8 cellular contexts compared by ENCODE assay signal in genomic region chr16:56729736-56730662, GRCh38. TPM values are rescaled to one million over a fixed set of nuclear protein-coding genes. Genes with fewer than 3 reads are reported as not detected.
DNase-seq lines count a peak whose midpoint lies in the region; TF ChIP-seq lines count a peak whose summit lies in the region.

TSS of gene NUP93 (plus strand) at chr16:56730129. CDS start at chr16:56748248, 18,119 bp downstream.

- peak within 1 kb of the TSS; percentile 99 for H3K4me3 ChIP-seq in HFF-Myc (replicated peaks; ENCODE audit: low read depth, low read length)
- H3K4me3 ChIP-seq in NB4 (ENCODE audit: low read depth, low read length) = peak within 1 kb of the TSS; percentile 96

- CTCF ChIA-PET in activated naive CD4-positive, alpha-beta T cell treated with anti-CD3 and anti-CD28 coated beads for 36 hours (lab: Charles Lee) = no interaction called here

- H3K9me3 Mint-ChIP-seq in activated naive CD4-positive, alpha-beta T cell treated with anti-CD3 and anti-CD28 coated beads for 36 hours = no peaks in the 10 kb centered on the region

- H3K4me3 Mint-ChIP-seq in activated naive CD4-positive, alpha-beta T cell treated with anti-CD3 and anti-CD28 coated beads for 36 hours = no peak within 1 kb of the TSS

- peak; percentile 98 for DNase-seq in GM03348 (ENCODE audit: low spot score)
- DNase-seq in HFF-Myc (ENCODE audit: extremely low read depth, low read depth) = peak; percentile 65
- DNase-seq in NB4 (ENCODE audit: low read depth) = peak; percentile 97
- DNase-seq in SK-N-DZ (ENCODE audit: low spot score) = peak; percentile 91
- peak; percentile 94 for DNase-seq in activated naive CD4-positive, alpha-beta T cell treated with anti-CD3 and anti-CD28 coated beads for 36 hours
- peak; percentile 93 for DNase-seq in germinal center (ENCODE audit: low spot score)
- peak in 55 of 56 donors; percentile 37 to 94 (median 87) for DNase-seq in nucleus accumbens (lab: John Stamatoyannopoulos, UW)
- DNase-seq in superior temporal gyrus (ENCODE audit: extremely low spot score) = peak; percentile 94

- peaks cover 14% of the 10 kb centered on the region for H3K4me1 Mint-ChIP-seq in activated naive CD4-positive, alpha-beta T cell treated with anti-CD3 and anti-CD28 coated beads for 36 hours (ENCODE audit: low read depth)

- peak within 1 kb of the TSS; percentile 78 for H3K27ac Mint-ChIP-seq in activated naive CD4-positive, alpha-beta T cell treated with anti-CD3 and anti-CD28 coated beads for 36 hours

- no peaks in the 10 kb centered on the region for H3K36me3 Mint-ChIP-seq in activated naive CD4-positive, alpha-beta T cell treated with anti-CD3 and anti-CD28 coated beads for 36 hours (ENCODE audit: low read depth)

- no peaks in the 10 kb centered on the region for H3K27me3 Mint-ChIP-seq in activated naive CD4-positive, alpha-beta T cell treated with anti-CD3 and anti-CD28 coated beads for 36 hours (ENCODE audit: low read depth)

- TF ChIP-seq POLR2A in NB4 (IDR thresholded peaks at IDR 0.05; ENCODE audit: extremely low read depth, insufficient read length) = peak; percentile 83

- TF ChIP-seq CTCF in HFF-Myc (IDR thresholded peaks at IDR 0.05; ENCODE audit: low read depth, low read length, missing control alignments) (no peak), NB4 (IDR thresholded peaks at IDR 0.05; ENCODE audit: low read depth, low read length) (no peak)

- intact Hi-C loops in activated naive CD4-positive, alpha-beta T cell treated with anti-CD3 and anti-CD28 coated beads for 36 hours (cut with micrococcal nuclease) = loop anchor here (1.0 to 10.0 kb wide), 6 partner anchors 48 to 535 kb away; partner anchors contain the start of genes BBS2, GNAO1, HERPUD1 and MT1X

RNA-seq across cellular contexts. Expression of gene NUP93, which starts in this region (rescaled TPM):
- polyA plus RNA-seq in SK-N-DZ (2014; cell fraction: cytosol; rRNA removed) = 105 and 106 TPM in 2 replicates
- polyA plus RNA-seq in SK-N-DZ (2014; cell fraction: nucleus; rRNA removed) = 100 and 125 TPM in 2 replicates
- 100 to 1,000 TPM; 161 to 172 TPM for total RNA-seq in activated naive CD4-positive, alpha-beta T cell treated with anti-CD3 and anti-CD28 coated beads for 36 hours

Comparison
In these comparisons a context has a peak if more than half of its experiments do, and no peak if none do; other contexts are left out.
1. Peak in every context shown above with its lines: DNase-seq and H3K4me3 ChIP-seq.